In genomic region chr5:135392256-135392655, GRCh38 we compare ENCODE assay signal across 10 cellular contexts. TPM values are rescaled to one million over a fixed set of nuclear protein-coding genes. Genes with fewer than 3 reads are reported as not detected.
A peak's percentile ranks its signal among the peaks of the same experiment; 100 is the strongest.
DNase-seq lines count a peak whose midpoint lies in the region; ATAC-seq and TF ChIP-seq lines count a peak whose summit lies in the region.
"Had no signal": no experiment of that assay in that cellular context is flagged by ENCODE, and none has a peak within 500 bp of the region (broad histone marks: within the 10 kb centered on the region; RNA-seq: fewer than 3 reads in every experiment).

No MANE protein-coding gene starts in this region.

- no peaks in the 10 kb centered on the region for H3K27me3 Mint-ChIP-seq in activated T-cell treated with anti-CD3 and anti-CD28 coated beads, Interleukin-2, amount 50 U/mL, for 4 hours (ENCODE audit: low read depth)
- no peaks in the 10 kb centered on the region for H3K27me3 Mint-ChIP-seq in activated CD8-positive, alpha-beta T cell treated with anti-CD3 and anti-CD28 coated beads, Interleukin-2, amount 10 ng/mL, durations not matched to agents 7 days and 5 days (ENCODE audit: low read depth)
- no peaks in the 10 kb centered on the region for H3K27me3 Mint-ChIP-seq in CD8-positive, alpha-beta memory T cell

- H3K4me1 Mint-ChIP-seq in activated T-cell treated with anti-CD3 and anti-CD28 coated beads, Interleukin-2, amount 50 U/mL, for 4 hours (ENCODE audit: low read depth): peaks cover 78% of the 10 kb centered on the region
- H3K4me1 Mint-ChIP-seq in activated CD8-positive, alpha-beta T cell treated with anti-CD3 and anti-CD28 coated beads, Interleukin-2, amount 10 ng/mL, durations not matched to agents 7 days and 5 days (ENCODE audit: low read depth): peaks cover 79% of the 10 kb centered on the region
- peaks cover 80 to 98% (median 92%) of the 10 kb centered on the region in 3 donors for H3K4me1 Mint-ChIP-seq in CD8-positive, alpha-beta memory T cell

- H3K9me3 ChIP-seq in right cardiac atrium (ENCODE audit: control insufficient read depth, low read length): no peaks in the 10 kb centered on the region
- no peaks in the 10 kb centered on the region for H3K9me3 ChIP-seq in CD8-positive, alpha-beta memory T cell (ENCODE audit: low read length)
- H3K9me3 ChIP-seq: SJCRH30 had no signal

- peak overlapping the region; percentile 21 for H3K4me3 Mint-ChIP-seq in activated T-cell treated with anti-CD3 and anti-CD28 coated beads, Interleukin-2, amount 50 U/mL, for 4 hours
- H3K4me3 Mint-ChIP-seq in activated CD8-positive, alpha-beta T cell treated with anti-CD3 and anti-CD28 coated beads, Interleukin-2, amount 10 ng/mL, durations not matched to agents 7 days and 5 days: no peak overlapping the region
- H3K4me3 Mint-ChIP-seq in CD8-positive, alpha-beta memory T cell: peak overlapping the region in 1 of 7 donors; percentile 48

- 74% methylated on average over 2 of the region's 2 CpGs for WGBS in right cardiac atrium

- no peak overlapping the region for H3K4me3 ChIP-seq in right cardiac atrium (ENCODE audit: low read length)
- no peak overlapping the region for H3K4me3 ChIP-seq in CD8-positive, alpha-beta memory T cell (ENCODE audit: low read length)
- H3K4me3 ChIP-seq: SJCRH30 had no signal

- DNase-seq in activated T-cell treated with anti-CD3 and anti-CD28 coated beads, Interleukin-2, amount 50 U/mL, for 4 hours: no peak
- no peak for DNase-seq in activated T-cell treated with anti-CD3 and anti-CD28 coated beads, Interleukin-2, amount 50 U/mL, for 48 hours
- DNase-seq in activated CD8-positive, alpha-beta T cell treated with anti-CD3 and anti-CD28 coated beads, Interleukin-2, amount 10 ng/mL, durations not matched to agents 7 days and 5 days: peak; percentile 16
- no peak for DNase-seq in right cardiac atrium
- DNase-seq in stromal cell of bone marrow (ENCODE audit: low read depth): peak; percentile 86
- no peak for DNase-seq in GM10248 (ENCODE audit: extremely low spot score)
- DNase-seq in CD8-positive, alpha-beta memory T cell: no peak
- DNase-seq in NCI-H128 (lab: John Stamatoyannopoulos, UW; ENCODE audit: unreplicated experiment): no peak
- DNase-seq: effector CD4-positive, alpha-beta T cell; SJCRH30 had no signal

- intact Hi-C loops in right cardiac atrium (cut with DNase I): no loop called here

- POLR2A ChIA-PET in activated CD8-positive, alpha-beta T cell treated with anti-CD3 and anti-CD28 coated beads, Interleukin-2, amount 10 ng/mL, durations not matched to agents 7 days and 5 days (lab: Charles Lee): no interaction called here
- POLR2A ChIA-PET in GM10248 (lab: Yijun Ruan, JAX): no interaction called here
- POLR2A ChIA-PET in CD8-positive, alpha-beta memory T cell (lab: Charles Lee): no interaction called here

- peak overlapping the region; percentile 84 for H3K27ac ChIP-seq in right cardiac atrium (ENCODE audit: low read length)
- H3K27ac ChIP-seq in CD8-positive, alpha-beta memory T cell (ENCODE audit: low read depth, low read length): no peak overlapping the region
- H3K27ac ChIP-seq: SJCRH30 had no signal

- TF ChIP-seq CTCF in GM10248 (IDR thresholded peaks at IDR 0.05; ENCODE audit: control extremely low read depth, extremely low read depth, low read depth, missing control alignments): no peak

- peaks cover 46% of the 10 kb centered on the region for H3K36me3 Mint-ChIP-seq in activated T-cell treated with anti-CD3 and anti-CD28 coated beads, Interleukin-2, amount 50 U/mL, for 4 hours (ENCODE audit: insufficient read depth)
- peaks cover 64% of the 10 kb centered on the region for H3K36me3 Mint-ChIP-seq in activated CD8-positive, alpha-beta T cell treated with anti-CD3 and anti-CD28 coated beads, Interleukin-2, amount 10 ng/mL, durations not matched to agents 7 days and 5 days (ENCODE audit: low read depth)
- H3K36me3 Mint-ChIP-seq in CD8-positive, alpha-beta memory T cell: peaks cover 5 to 53% (median 8%) of the 10 kb centered on the region in 3 donors

- peak overlapping the region; percentile 64 for H3K27ac Mint-ChIP-seq in activated CD8-positive, alpha-beta T cell treated with anti-CD3 and anti-CD28 coated beads, Interleukin-2, amount 10 ng/mL, durations not matched to agents 7 days and 5 days
- peak overlapping the region in 3 of 8 donors; percentile 32 to 72 (median 66) for H3K27ac Mint-ChIP-seq in CD8-positive, alpha-beta memory T cell

- peaks cover 59% of the 10 kb centered on the region for H3K4me1 ChIP-seq in right cardiac atrium (ENCODE audit: control insufficient read depth, insufficient read depth, low read length)
- peaks cover 59% of the 10 kb centered on the region for H3K4me1 ChIP-seq in CD8-positive, alpha-beta memory T cell (ENCODE audit: insufficient read depth, low read length)

- CTCF ChIA-PET in activated CD8-positive, alpha-beta T cell treated with anti-CD3 and anti-CD28 coated beads, Interleukin-2, amount 10 ng/mL, durations not matched to agents 7 days and 5 days (lab: Charles Lee): interaction anchor here (1.2 to 1.7 kb wide), 4 partner anchors 10 to 65 kb away, joined by 3 to 6 read pairs (median 4); no protein-coding TSS in a partner anchor
- CTCF ChIA-PET in GM10248 (lab: Yijun Ruan, JAX): interaction anchor here (0.8 to 3.4 kb wide), 3 partner anchors 9 to 15 kb away, joined by 3 to 10 read pairs (median 3); no protein-coding TSS in a partner anchor
- CTCF ChIA-PET in CD8-positive, alpha-beta memory T cell (lab: Charles Lee): no interaction called here

- peaks cover 11% of the 10 kb centered on the region for H3K36me3 ChIP-seq in CD8-positive, alpha-beta memory T cell (ENCODE audit: insufficient read depth, low read length)

- peak; percentile 56 to 66 for ATAC-seq in activated T-cell treated with anti-CD3 and anti-CD28 coated beads, Interleukin-2, amount 50 U/mL, for 4 hours
- peak; percentile 21 for ATAC-seq in activated CD8-positive, alpha-beta T cell treated with anti-CD3 and anti-CD28 coated beads, Interleukin-2, amount 10 ng/mL, durations not matched to agents 7 days and 5 days
- ATAC-seq in right cardiac atrium: peak; percentile 17 to 32

- no peaks in the 10 kb centered on the region for H3K9me3 Mint-ChIP-seq in activated T-cell treated with anti-CD3 and anti-CD28 coated beads, Interleukin-2, amount 50 U/mL, for 4 hours
- no peaks in the 10 kb centered on the region for H3K9me3 Mint-ChIP-seq in activated CD8-positive, alpha-beta T cell treated with anti-CD3 and anti-CD28 coated beads, Interleukin-2, amount 10 ng/mL, durations not matched to agents 7 days and 5 days (ENCODE audit: insufficient read depth)
- H3K9me3 Mint-ChIP-seq in CD8-positive, alpha-beta memory T cell: no peaks in the 10 kb centered on the region

- H3K27me3 ChIP-seq in right cardiac atrium (ENCODE audit: control insufficient read depth, insufficient read depth): no peaks in the 10 kb centered on the region
- H3K27me3 ChIP-seq in CD8-positive, alpha-beta memory T cell (ENCODE audit: insufficient read depth, low read length, poor library complexity, severe bottlenecking): no peaks in the 10 kb centered on the region
- H3K27me3 ChIP-seq: SJCRH30 had no signal

RNA-seq across cellular contexts. Expression of gene MACROH2A1, which starts 6.8 kb away (rescaled TPM):
- total RNA-seq in activated T-cell treated with anti-CD3 and anti-CD28 coated beads, Interleukin-2, amount 50 U/mL, for 4 hours: 100 to 1,000 TPM; 204 to 234 (median 207) TPM
- 100 to 1,000 TPM; 328 to 332 TPM for total RNA-seq in activated CD8-positive, alpha-beta T cell treated with anti-CD3 and anti-CD28 coated beads, Interleukin-2, amount 10 ng/mL, durations not matched to agents 7 days and 5 days
- 100 to 1,000 TPM; 128 to 160 (median 141) TPM for total RNA-seq in right cardiac atrium
- 152 TPM for polyA plus RNA-seq in right cardiac atrium
- total RNA-seq in CD8-positive, alpha-beta memory T cell: 100 to 1,000 TPM; 199 to 202 TPM
- 112 TPM for polyA plus RNA-seq in CD8-positive, alpha-beta memory T cell

RNA-seq across cellular contexts. Expression of gene DCANP1, which starts 54.9 kb away (rescaled TPM):
- total RNA-seq in activated T-cell treated with anti-CD3 and anti-CD28 coated beads, Interleukin-2, amount 50 U/mL, for 4 hours: not detected
- total RNA-seq in activated CD8-positive, alpha-beta T cell treated with anti-CD3 and anti-CD28 coated beads, Interleukin-2, amount 10 ng/mL, durations not matched to agents 7 days and 5 days: not detected
- not detected for total RNA-seq in right cardiac atrium
- not detected for polyA plus RNA-seq in right cardiac atrium
- not detected for total RNA-seq in CD8-positive, alpha-beta memory T cell
- not detected for polyA plus RNA-seq in CD8-positive, alpha-beta memory T cell
- total RNA-seq: SJCRH30 had no signal

RNA-seq across cellular contexts. Expression of gene TIFAB, which starts 59.9 kb away (rescaled TPM):
- total RNA-seq in activated T-cell treated with anti-CD3 and anti-CD28 coated beads, Interleukin-2, amount 50 U/mL, for 4 hours: not detected
- not detected for total RNA-seq in activated CD8-positive, alpha-beta T cell treated with anti-CD3 and anti-CD28 coated beads, Interleukin-2, amount 10 ng/mL, durations not matched to agents 7 days and 5 days
- total RNA-seq in right cardiac atrium: not detected
- not detected for polyA plus RNA-seq in right cardiac atrium
- total RNA-seq in CD8-positive, alpha-beta memory T cell: not detected
- not detected for polyA plus RNA-seq in CD8-positive, alpha-beta memory T cell
- total RNA-seq: SJCRH30 had no signal

Comparison
In these comparisons a context has a peak if more than half of its experiments do, and no peak if none do; other contexts are left out.
1. DNase-seq: peak in activated CD8-positive, alpha-beta T cell treated with anti-CD3 and anti-CD28 coated beads, Interleukin-2, amount 10 ng/mL, durations not matched to agents 7 days and 5 days (single experiment) and stromal cell of bone marrow (single experiment); none in activated T-cell treated with anti-CD3 and anti-CD28 coated beads, Interleukin-2, amount 50 U/mL, for 4 hours (single experiment), activated T-cell treated with anti-CD3 and anti-CD28 coated beads, Interleukin-2, amount 50 U/mL, for 48 hours (0 of 2), right cardiac atrium (0 of 3), GM10248 (single experiment), CD8-positive, alpha-beta memory T cell (0 of 5) and NCI-H128 (single experiment).
2. Peak in every context shown above with its lines, with median percentiles within 50 percentile points of each other: ATAC-seq.